In genomic region chr5:33984671-33985124, GRCh38 we compare ENCODE assay signal across 25 cellular contexts. TPM values are rescaled to one million over a fixed set of nuclear protein-coding genes. Genes with fewer than 3 reads are reported as not detected.
DNase-seq lines count a peak whose midpoint lies in the region; ATAC-seq and TF ChIP-seq lines count a peak whose summit lies in the region.
"Had no signal": no experiment of that assay in that cellular context is flagged by ENCODE, and none has a peak within 500 bp of the region (broad histone marks: within the 10 kb centered on the region; RNA-seq: fewer than 3 reads in every experiment).

Gene SLC45A2 (minus strand): TSS chr5:33984693. CDS start chr5:33984583, 110 bp downstream.

- no peak within 1 kb of the TSS for H3K9ac ChIP-seq in trophoblast cell (ENCODE audit: low read length)
- H3K9ac ChIP-seq: parathyroid adenoma had no signal

- no peak within 1 kb of the TSS for H4K91ac ChIP-seq in trophoblast cell (ENCODE audit: low read depth, low read length)

- H3K14ac ChIP-seq in trophoblast cell (ENCODE audit: low read length) = no peak within 1 kb of the TSS

- no peaks in the 10 kb centered on the region; the same call in 1 of the 2 replicates for H3K36me3 ChIP-seq in GM23338 (ENCODE audit: insufficient read depth)
- H3K36me3 ChIP-seq in trophoblast cell (ENCODE audit: control insufficient read depth in 1 of 2, insufficient read depth in 2 of 2, low read length in 2 of 2) = peaks cover 0 to 8% of the 10 kb centered on the region in 2 experiments
- H3K36me3 ChIP-seq in ascending aorta = peaks cover 16 to 20% of the 10 kb centered on the region in 2 donors
- H3K36me3 ChIP-seq in prostate gland = no peaks in the 10 kb centered on the region
- H3K36me3 ChIP-seq: HAP-1, uterus had no signal

- DNase-seq in GM23338 (ENCODE audit: low spot score) (no peak), amniotic epithelial cell (ENCODE audit: low read depth) (peak; percentile 82), foreskin melanocyte (peak; percentile 90), trophoblast cell (no peak), ascending aorta (ENCODE audit: low spot score in 2 of 2) (no peak), prostate gland (ENCODE audit: low spot score) (no peak)
- DNase-seq: activated CD4-positive, alpha-beta T cell treated with anti-CD3 and anti-CD28 coated beads for 4 hours; CD4-positive, CD25-positive, alpha-beta regulatory T cell; DMS 273 treated with DMSO at 0.1 percent for 48 hours; effector CD4-positive, alpha-beta T cell; left colon; natural killer cell; NCI-H2227 treated with DMSO at 0.1 percent for 48 hours; PC-9; uterus had no signal

- H4K12ac ChIP-seq in trophoblast cell (ENCODE audit: low read depth, low read length) = no peak within 1 kb of the TSS

- H3K27me3 ChIP-seq in GM23338 (ENCODE audit: insufficient read depth) = no peaks in the 10 kb centered on the region
- no peaks in the 10 kb centered on the region for H3K27me3 ChIP-seq in trophoblast cell (ENCODE audit: insufficient read depth, low read length)
- H3K27me3 ChIP-seq in ascending aorta = no peaks in the 10 kb centered on the region
- H3K27me3 ChIP-seq in prostate gland (replicated peaks; ENCODE audit: insufficient read depth) = no peaks in the 10 kb centered on the region
- H3K27me3 ChIP-seq: SJCRH30, uterus had no signal

- no peak within 1 kb of the TSS for H2BK120ac ChIP-seq in trophoblast cell (ENCODE audit: insufficient read depth, low read length, poor library complexity)

- H4K8ac ChIP-seq in trophoblast cell (ENCODE audit: low read depth, low read length) = no peak within 1 kb of the TSS

- no peaks in the 10 kb centered on the region for H4K20me1 ChIP-seq in GM23338 (replicated peaks; ENCODE audit: insufficient read depth)

- peaks cover 12% of the 10 kb centered on the region for H3F3A ChIP-seq in GM23338 (replicated peaks; ENCODE audit: low read depth)

- no peak within 1 kb of the TSS for H3K27ac Mint-ChIP-seq in GM23338
- H3K27ac Mint-ChIP-seq: activated naive CD4-positive, alpha-beta T cell treated with anti-CD3 and anti-CD28 coated beads, Interleukin-2, amount 50 U/mL, for 24 hours; CD4-positive, CD25-positive, alpha-beta regulatory T cell; natural killer cell had no signal

- H3K9me2 ChIP-seq in GM23338 (ENCODE audit: insufficient read depth) = peaks cover 18% of the 10 kb centered on the region

- 100% methylated on average over 3 of the region's 7 CpGs for WGBS in trophoblast cell (ENCODE audit: extremely low coverage, insufficient coverage, insufficient read length)
- WGBS in prostate gland = 82% methylated on average over 7 of the region's 7 CpGs

- H2AFZ ChIP-seq in GM23338 (no peak within 1 kb of the TSS), trophoblast cell (ENCODE audit: insufficient read depth, low read length, poor library complexity) (no peak within 1 kb of the TSS)
- H2AFZ ChIP-seq: parathyroid adenoma, PC-9 had no signal

- H3K79me1 ChIP-seq in trophoblast cell (ENCODE audit: low read length) = no peaks in the 10 kb centered on the region

- intact Hi-C loops in ascending aorta (cut with DNase I) = no loop called here
- intact Hi-C loops in prostate gland (cut with DNase I) = no loop called here

- no peaks in the 10 kb centered on the region; the same call in 2 of the 3 replicates for H3K4me1 Mint-ChIP-seq in GM23338
- H3K4me1 Mint-ChIP-seq: activated naive CD4-positive, alpha-beta T cell treated with anti-CD3 and anti-CD28 coated beads, Interleukin-2, amount 50 U/mL, for 24 hours; CD4-positive, CD25-positive, alpha-beta regulatory T cell; natural killer cell had no signal

- no peak within 1 kb of the TSS for H2AK5ac ChIP-seq in trophoblast cell (ENCODE audit: low read length)

- H3K4me3 ChIP-seq in GM23338 = no peak within 1 kb of the TSS
- peak within 1 kb of the TSS; percentile 31 for H3K4me3 ChIP-seq in trophoblast cell (ENCODE audit: low read depth, low read length)
- H3K4me3 ChIP-seq in ascending aorta = no peak within 1 kb of the TSS
- no peak within 1 kb of the TSS for H3K4me3 ChIP-seq in prostate gland
- H3K4me3 ChIP-seq: HAP-1, PC-9, SJCRH30, uterus had no signal

- peaks cover 24% of the 10 kb centered on the region for H3K36me3 Mint-ChIP-seq in GM23338 (ENCODE audit: low read depth)
- H3K36me3 Mint-ChIP-seq: natural killer cell had no signal

- TF ChIP-seq CTCF in GM23338 (conservative IDR thresholded peaks at IDR 0.05; ENCODE audit: low read depth in 2 of 2) = no peak
- TF ChIP-seq CTCF in ascending aorta (IDR thresholded peaks at IDR 0.05) = no peak
- TF ChIP-seq CTCF in prostate gland (IDR thresholded peaks at IDR 0.05) = no peak

- H3K9me3 ChIP-seq in trophoblast cell (ENCODE audit: insufficient read depth, low read depth, low read length) (peaks cover 5% of the 10 kb centered on the region), ascending aorta (no peaks in the 10 kb centered on the region), prostate gland (no peaks in the 10 kb centered on the region)
- H3K9me3 ChIP-seq: HAP-1, SJCRH30, uterus had no signal

- H2BK5ac ChIP-seq in trophoblast cell (ENCODE audit: low read depth, low read length, poor library complexity) = no peak within 1 kb of the TSS

- no peak within 1 kb of the TSS for H3K4ac ChIP-seq in trophoblast cell (ENCODE audit: low read depth, low read length)

- no peak within 1 kb of the TSS for H3K4me2 ChIP-seq in GM23338
- H3K4me2 ChIP-seq in trophoblast cell (ENCODE audit: low read length) = no peak within 1 kb of the TSS
- H3K4me2 ChIP-seq: PC-9 had no signal

- no peaks in the 10 kb centered on the region; the same call in 2 of the 3 replicates for H3K9me3 Mint-ChIP-seq in GM23338
- H3K9me3 Mint-ChIP-seq: activated naive CD4-positive, alpha-beta T cell treated with anti-CD3 and anti-CD28 coated beads, Interleukin-2, amount 50 U/mL, for 24 hours; natural killer cell had no signal

- H2BK12ac ChIP-seq in trophoblast cell (ENCODE audit: low read length) = no peak within 1 kb of the TSS

- no peak within 1 kb of the TSS for H3K4me3 Mint-ChIP-seq in GM23338
- H3K4me3 Mint-ChIP-seq: activated naive CD4-positive, alpha-beta T cell treated with anti-CD3 and anti-CD28 coated beads, Interleukin-2, amount 50 U/mL, for 24 hours; CD4-positive, CD25-positive, alpha-beta regulatory T cell; natural killer cell had no signal

- H3K27ac ChIP-seq in GM23338 (ENCODE audit: low read depth) (0 out of 2 replicates have a peak within 1 kb of the TSS, but pooled peaks have one; percentile 39), trophoblast cell (ENCODE audit: low read depth, low read length) (no peak within 1 kb of the TSS), ascending aorta (no peak within 1 kb of the TSS), prostate gland (no peak within 1 kb of the TSS)
- H3K27ac ChIP-seq: parathyroid adenoma, PC-9, SJCRH30, uterus had no signal

- peaks cover 13% of the 10 kb centered on the region for H3K4me1 ChIP-seq in GM23338 (ENCODE audit: insufficient read depth)
- no peaks in the 10 kb centered on the region for H3K4me1 ChIP-seq in trophoblast cell (ENCODE audit: control insufficient read depth in 1 of 2, insufficient read depth in 2 of 2, low read length in 2 of 2)
- no peaks in the 10 kb centered on the region for H3K4me1 ChIP-seq in ascending aorta
- H3K4me1 ChIP-seq in prostate gland (replicated peaks) = no peaks in the 10 kb centered on the region
- H3K4me1 ChIP-seq: HAP-1, parathyroid adenoma, SJCRH30, uterus had no signal

- no peak within 1 kb of the TSS for H3K18ac ChIP-seq in trophoblast cell (ENCODE audit: low read length)

- H3K79me2 ChIP-seq in GM23338 (replicated peaks; ENCODE audit: insufficient read depth) (no peaks in the 10 kb centered on the region), trophoblast cell (ENCODE audit: control insufficient read depth, insufficient read depth, low read length, poor library complexity) (no peaks in the 10 kb centered on the region)
- H3K79me2 ChIP-seq: parathyroid adenoma had no signal

- ATAC-seq in GM23338 (no peak), GM18517 (IDR thresholded peaks at IDR 0.05; ENCODE audit: unreplicated experiment) (no peak), GM19467 (IDR thresholded peaks at IDR 0.05; ENCODE audit: unreplicated experiment) (no peak)
- ATAC-seq: esophagus mucosa, left colon, natural killer cell had no signal

- TF ChIP-seq POLR2A in prostate gland (IDR thresholded peaks at IDR 0.05) = no peak

- H3K27me3 Mint-ChIP-seq in GM23338 (ENCODE audit: insufficient read depth, low read depth, poor library complexity) = no peaks in the 10 kb centered on the region
- H3K27me3 Mint-ChIP-seq: activated naive CD4-positive, alpha-beta T cell treated with anti-CD3 and anti-CD28 coated beads, Interleukin-2, amount 50 U/mL, for 24 hours; CD4-positive, CD25-positive, alpha-beta regulatory T cell had no signal

- H3K23ac ChIP-seq in trophoblast cell (ENCODE audit: low read length) = no peak within 1 kb of the TSS

RNA-seq across cellular contexts. Expression of gene SLC45A2, which starts in this region (rescaled TPM):
- not detected in 2 replicates for total RNA-seq in GM23338 (2014; rRNA removed; shearing (Covaris generic))
- not detected in 2 replicates for polyA plus RNA-seq in GM23338 (2016; fragmentation: Nextera tagmentation; extraction: Ambion mirVana)
- polyA plus RNA-seq in trophoblast cell (2013) = 0.01 and 0.04 TPM in 2 replicates
- not detected for total RNA-seq in ascending aorta
- total RNA-seq in prostate gland = under 1 TPM in 1 of 2 donors, not detected in 1; 0.09 TPM
- total RNA-seq: CD4-positive, CD25-positive, alpha-beta regulatory T cell; esophagus mucosa; glomerular endothelial cell; natural killer cell; SJCRH30; T-helper 1 cell treated with Interleukin-12 subunit alpha and Interleukin-12 subunit beta and Interleukin-4 antibody, amounts not matched to agents 30 ng/mL and 1 ng/mL, for 36 hours had no signal
- polyA plus RNA-seq: AG04450; CD4-positive, CD25-positive, alpha-beta regulatory T cell had no signal

Comparison
In these comparisons a context has a peak if more than half of its experiments do, and no peak if none do; other contexts are left out.
1. DNase-seq: peak in amniotic epithelial cell (single experiment) and foreskin melanocyte (single experiment); none in GM23338 (single experiment), trophoblast cell (0 of 2), ascending aorta (0 of 2) and prostate gland (single experiment).